Comparison of ENCODE assay signal across 11 cellular contexts in the genomic region with DNA sequence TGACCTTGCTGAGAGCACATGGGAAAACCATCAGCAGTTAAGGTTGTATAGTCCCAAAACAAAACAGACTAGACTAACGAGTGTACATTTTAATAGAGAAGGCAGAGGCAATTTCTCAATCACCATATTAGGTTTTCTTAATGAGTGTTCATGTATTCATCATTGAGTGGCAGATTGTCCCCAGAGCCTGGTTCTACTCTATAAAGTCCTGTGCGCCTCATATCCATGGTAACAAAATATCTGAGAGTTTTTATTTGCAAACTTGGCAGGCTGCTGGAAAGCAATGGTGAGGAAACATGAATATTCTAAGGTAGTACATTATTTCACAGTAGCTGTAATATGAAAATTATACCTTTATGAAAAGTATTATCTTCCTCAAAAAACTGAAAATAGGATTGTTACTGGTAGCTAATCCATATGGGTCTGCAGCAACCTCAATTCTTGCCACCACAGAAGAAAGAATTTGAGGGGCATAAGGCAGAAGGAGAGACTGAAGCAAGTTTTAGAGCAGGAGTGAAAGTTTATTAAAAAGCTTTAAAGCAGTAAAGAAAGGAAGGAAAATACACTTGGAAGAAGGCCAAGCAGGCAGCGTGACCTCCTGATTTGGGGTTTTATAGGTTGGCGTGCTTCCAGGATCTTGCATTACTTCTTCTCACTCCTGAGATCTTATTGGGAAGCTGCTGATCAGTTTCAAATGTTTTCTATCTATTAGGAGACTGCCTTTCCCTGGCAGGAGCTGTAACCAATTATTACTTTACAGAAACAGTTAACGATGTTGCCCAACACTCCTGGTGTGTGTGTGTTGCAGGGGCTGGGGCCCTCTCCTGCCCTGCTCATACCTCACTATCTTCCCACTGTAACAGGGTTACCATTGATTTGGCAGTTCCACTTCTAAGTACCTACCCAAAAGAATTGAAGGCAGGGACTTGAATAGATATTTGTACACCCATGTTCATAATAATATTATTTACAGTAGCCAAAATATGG.
DNase-seq lines count a peak whose midpoint lies in the region; ATAC-seq and TF ChIP-seq lines count a peak whose summit lies in the region.
"Had no signal": no experiment of that assay in that cellular context is flagged by ENCODE, and none has a peak within 500 bp of the region (broad histone marks: within the 10 kb centered on the region; RNA-seq: fewer than 3 reads in every experiment).

No MANE protein-coding gene starts in this region.

- no peaks in the 10 kb centered on the region for H3K9me3 ChIP-seq in body of pancreas

- TF ChIP-seq POLR2A in body of pancreas (IDR thresholded peaks at IDR 0.05): no peak

- H3K36me3 Mint-ChIP-seq in mesothelial cell of epicardium: no peaks in the 10 kb centered on the region

- no peak overlapping the region for H3K4me3 Mint-ChIP-seq in mesothelial cell of epicardium
- H3K4me3 Mint-ChIP-seq: H9, memory B cell had no signal

- intact Hi-C loops in body of pancreas (cut with DNase I): no loop called here

- H3K4me3 ChIP-seq in body of pancreas: no peak overlapping the region

- peaks cover 0 to 3% of the 10 kb centered on the region in 2 donors for H3K27me3 ChIP-seq in body of pancreas

- TF ChIP-seq CTCF in body of pancreas (IDR thresholded peaks at IDR 0.05) (no peak), mesothelial cell of epicardium (IDR thresholded peaks at IDR 0.05; ENCODE audit: unreplicated experiment) (no peak)

- peak overlapping the region; percentile 75 for H3K27ac Mint-ChIP-seq in mesothelial cell of epicardium
- H3K27ac Mint-ChIP-seq: H9, memory B cell had no signal

- WGBS in body of pancreas, 2 donors: 48 to 54% methylated on average over 5 of the region's 5 CpGs

- peaks cover 26% of the 10 kb centered on the region for H3K9me3 Mint-ChIP-seq in mesothelial cell of epicardium

- H3K27ac ChIP-seq in body of pancreas: no peak overlapping the region

- ATAC-seq in body of pancreas: peak; percentile 60

- H3K27me3 Mint-ChIP-seq in mesothelial cell of epicardium (ENCODE audit: low read depth): no peaks in the 10 kb centered on the region
- H3K27me3 Mint-ChIP-seq: memory B cell had no signal

- no peaks in the 10 kb centered on the region for H3K36me3 ChIP-seq in body of pancreas (replicated peaks in 1 of 2; ENCODE audit: insufficient read depth in 1 of 2, low read depth in 2 of 2)

- H3K4me1 ChIP-seq in body of pancreas: peaks cover 10% of the 10 kb centered on the region

- DNase-seq in GM04503 (ENCODE audit: low read depth): peak; percentile 47
- DNase-seq in NCI-H1436 treated with DMSO at 0.1 percent for 48 hours (lab: John Stamatoyannopoulos, UW): peak; percentile 10
- DNase-seq in body of pancreas: no peak
- DNase-seq in mesothelial cell of epicardium (ENCODE audit: low spot score in 2 of 2, unreplicated experiment in 2 of 2): no peak
- DNase-seq in SW480 (ENCODE audit: low spot score): no peak
- DNase-seq in globus pallidus (ENCODE audit: low spot score): no peak
- DNase-seq in kidney glomerular epithelial cell (lab: John Stamatoyannopoulos, UW): no peak
- DNase-seq in A172 (ENCODE audit: low spot score): no peak
- DNase-seq: H9, NCI-H226 had no signal

- H3K4me1 Mint-ChIP-seq in mesothelial cell of epicardium: peaks cover 16% of the 10 kb centered on the region

Comparison
In these comparisons a context has a peak if more than half of its experiments do, and no peak if none do; other contexts are left out.
1. DNase-seq: peak in GM04503 (single experiment) and NCI-H1436 treated with DMSO at 0.1 percent for 48 hours (single experiment); none in body of pancreas (0 of 4), mesothelial cell of epicardium (0 of 2), SW480 (single experiment), globus pallidus (single experiment), kidney glomerular epithelial cell (single experiment) and A172 (single experiment).